In genomic region chr6:35370799-35371493, GRCh38 we compare ENCODE assay signal across 8 cellular contexts. TPM values are rescaled to one million over a fixed set of nuclear protein-coding genes. Genes with fewer than 3 reads are reported as not detected.
DNase-seq lines count a peak whose midpoint lies in the region; ATAC-seq, FAIRE-seq and TF ChIP-seq lines count a peak whose summit lies in the region.

No MANE protein-coding gene starts in this region.

- no peaks in the 10 kb centered on the region for H3K9me3 Mint-ChIP-seq in effector memory CD8-positive, alpha-beta T cell
- H3K9me3 Mint-ChIP-seq in neural crest cell, result no peaks in the 10 kb centered on the region

- ATAC-seq in effector memory CD8-positive, alpha-beta T cell (replicated peaks), result no peak

- H4K20me1 ChIP-seq in DOHH2 (ENCODE audit: control insufficient read depth, insufficient read depth, low read depth, low read length) (no peaks in the 10 kb centered on the region), OCI-LY1 (ENCODE audit: insufficient read depth, low read length) (no peaks in the 10 kb centered on the region)

- FAIRE-seq in frontal cortex (lab: Jason Lieb, UNC), result no peak

- H3K27me3 Mint-ChIP-seq in effector memory CD8-positive, alpha-beta T cell, result no peaks in the 10 kb centered on the region
- H3K27me3 Mint-ChIP-seq in neural crest cell (ENCODE audit: low read depth), result no peaks in the 10 kb centered on the region

- 0 out of 2 replicates have a peak overlapping the region, but pooled peaks have one; percentile 14 for H2AFZ ChIP-seq in OCI-LY1 (ENCODE audit: low read length)

- H3K4me1 ChIP-seq in DOHH2 (ENCODE audit: control insufficient read depth, low read length) (peaks cover 40% of the 10 kb centered on the region), OCI-LY1 (ENCODE audit: insufficient read depth, low read length, severe bottlenecking) (peaks cover 28% of the 10 kb centered on the region)

- H3K4me2 ChIP-seq in DOHH2 (ENCODE audit: low read length) (peak overlapping the region; percentile 71), OCI-LY1 (ENCODE audit: low read length) (peak overlapping the region; percentile 28)

- H3K9me3 ChIP-seq in DOHH2 (ENCODE audit: control insufficient read depth, insufficient read depth, low read length), result no peaks in the 10 kb centered on the region
- no peaks in the 10 kb centered on the region for H3K9me3 ChIP-seq in OCI-LY1 (ENCODE audit: low read length)

- H3K4me3 ChIP-seq in DOHH2 (ENCODE audit: low read length) (peak overlapping the region; percentile 55), OCI-LY1 (ENCODE audit: low read depth, low read length, poor library complexity, severe bottlenecking) (no peak overlapping the region)

- H3K4me1 Mint-ChIP-seq in effector memory CD8-positive, alpha-beta T cell (ENCODE audit: low read depth in 2 of 2), result peaks cover 33 to 38% of the 10 kb centered on the region in 2 donors
- peaks cover 38% of the 10 kb centered on the region for H3K4me1 Mint-ChIP-seq in neural crest cell

- H3K27me3 ChIP-seq in DOHH2 (ENCODE audit: control insufficient read depth, low read length), result no peaks in the 10 kb centered on the region
- H3K27me3 ChIP-seq in OCI-LY1 (ENCODE audit: insufficient read depth, low read length), result no peaks in the 10 kb centered on the region

- no peak overlapping the region; the same call in 1 of the 2 replicates for H3K9ac ChIP-seq in OCI-LY1 (ENCODE audit: low read length)

- H3K27ac ChIP-seq in DOHH2 (ENCODE audit: low read depth, low read length) (peak overlapping the region; percentile 46), OCI-LY1 (ENCODE audit: low read depth, low read length, poor library complexity, severe bottlenecking) (peak overlapping the region; percentile 51)

- H3K79me2 ChIP-seq in DOHH2 (ENCODE audit: control insufficient read depth, low read length) (peaks cover 21% of the 10 kb centered on the region), OCI-LY1 (ENCODE audit: insufficient read depth, low read length) (no peaks in the 10 kb centered on the region)

- peak overlapping the region; percentile 46 to 92 for H3K27ac Mint-ChIP-seq in effector memory CD8-positive, alpha-beta T cell
- peak overlapping the region; percentile 86 for H3K27ac Mint-ChIP-seq in neural crest cell (ENCODE audit: unreplicated experiment)

- peak overlapping the region; percentile 63 to 66 for H3K4me3 Mint-ChIP-seq in effector memory CD8-positive, alpha-beta T cell
- no peak overlapping the region for H3K4me3 Mint-ChIP-seq in neural crest cell

- DNase-seq in effector memory CD8-positive, alpha-beta T cell, result no peak
- DNase-seq in neural crest cell (ENCODE audit: low read depth, low spot score), result no peak
- DNase-seq in NCI-H748 (lab: John Stamatoyannopoulos, UW; ENCODE audit: unreplicated experiment), result no peak
- no peak for DNase-seq in middle frontal gyrus (ENCODE audit: extremely low spot score, low spot score)
- DNase-seq in NCI-H187 (lab: John Stamatoyannopoulos, UW), result no peak
- no peak for DNase-seq in frontal cortex (ENCODE audit: low spot score in 2 of 2)

- TF ChIP-seq CTCF in DOHH2 (IDR thresholded peaks at IDR 0.05; ENCODE audit: low read depth, low read length, poor library complexity, severe bottlenecking) (no peak), OCI-LY1 (IDR thresholded peaks at IDR 0.05; ENCODE audit: low read length) (no peak), neural crest cell (conservative IDR thresholded peaks at IDR 0.05) (no peak)

- H3K36me3 ChIP-seq in DOHH2 (ENCODE audit: control insufficient read depth, low read length) (no peaks in the 10 kb centered on the region), OCI-LY1 (ENCODE audit: insufficient read depth, low read length) (no peaks in the 10 kb centered on the region)

- H3K9me2 ChIP-seq in DOHH2 (replicated peaks; ENCODE audit: control insufficient read depth, low read length) (no peaks in the 10 kb centered on the region), OCI-LY1 (ENCODE audit: low read depth, low read length) (no peaks in the 10 kb centered on the region)

- H3K36me3 Mint-ChIP-seq in effector memory CD8-positive, alpha-beta T cell (ENCODE audit: insufficient read depth), result peaks cover 2% of the 10 kb centered on the region
- peaks cover 8% of the 10 kb centered on the region for H3K36me3 Mint-ChIP-seq in neural crest cell (ENCODE audit: low read depth)

- H3F3A ChIP-seq in DOHH2 (ENCODE audit: control insufficient read depth, insufficient read depth), result peaks cover 10% of the 10 kb centered on the region
- H3F3A ChIP-seq in OCI-LY1 (ENCODE audit: insufficient read depth, low read length), result no peaks in the 10 kb centered on the region

RNA-seq across cellular contexts. Expression of gene PPARD, which starts 28.6 kb away (rescaled TPM):
- total RNA-seq in neural crest cell, result 25.6 and 26.3 TPM in 2 replicates
- 1.6 TPM for total RNA-seq in frontal cortex

Comparison
In these comparisons a context has a peak if more than half of its experiments do, and no peak if none do; other contexts are left out.
1. RNA of gene PPARD, which starts 28.6 kb away (total RNA-seq): 25.6 to 26.3 TPM in neural crest cell; 1.6 TPM in frontal cortex (single experiment); every median in the first group is over 10 times any median in the second.